In genomic region chr7:100548459-100548858, GRCh38 we compare ENCODE assay signal across 10 cellular contexts. TPM values are rescaled to one million over a fixed set of nuclear protein-coding genes. Genes with fewer than 3 reads are reported as not detected.
DNase-seq lines count a peak whose midpoint lies in the region; ATAC-seq and TF ChIP-seq lines count a peak whose summit lies in the region.
"Not testable (repeated sequence)": the region's sequence is repeated elsewhere in the genome, so short reads cannot be mapped to it uniquely, and the experiment has no call there.
"Had no signal": no experiment of that assay in that cellular context is flagged by ENCODE, and none has a peak within 500 bp of the region (broad histone marks: within the 10 kb centered on the region; RNA-seq: fewer than 3 reads in every experiment).

No MANE protein-coding gene starts in this region.

- not testable (repeated sequence) for H3K36me3 ChIP-seq in Caco-2 (ENCODE audit: control insufficient read depth, insufficient read depth, low read length)
- H3K36me3 ChIP-seq in spleen, result peaks cover 0 to 41% (median 13%) of the 10 kb centered on the region in 6 donors
- peaks cover 24% of the 10 kb centered on the region for H3K36me3 ChIP-seq in upper lobe of right lung

- not testable (repeated sequence) for H3K27me3 ChIP-seq in Caco-2 (replicated peaks; ENCODE audit: control insufficient read depth, insufficient read depth, low read length); right cardiac atrium (ENCODE audit: control insufficient read depth, insufficient read depth); spleen (replicated peaks in 1 of 7); upper lobe of right lung

- not testable (repeated sequence) for ATAC-seq in T-cell (replicated peaks in 1 of 4); activated T-helper 17 cell treated with anti-CD3 and anti-CD28 coated beads, Interleukin-2, amount 50 U/mL, for 72 hours (replicated peaks); central memory CD8-positive, alpha-beta T cell (replicated peaks; ENCODE audit: extremely low read depth, poor library complexity, severe bottlenecking); right cardiac atrium; naive thymus-derived CD8-positive, alpha-beta T cell; upper lobe of right lung

- not testable (repeated sequence) for H3K27me3 Mint-ChIP-seq in Caco-2 (ENCODE audit: insufficient read depth, unreplicated experiment); T-cell; activated T-helper 17 cell treated with anti-CD3 and anti-CD28 coated beads, Interleukin-2, amount 50 U/mL, for 72 hours; central memory CD8-positive, alpha-beta T cell; naive thymus-derived CD8-positive, alpha-beta T cell

- not testable (repeated sequence) for H3K9me3 Mint-ChIP-seq in Caco-2 (ENCODE audit: unreplicated experiment); T-cell; activated T-helper 17 cell treated with anti-CD3 and anti-CD28 coated beads, Interleukin-2, amount 50 U/mL, for 72 hours; central memory CD8-positive, alpha-beta T cell; naive thymus-derived CD8-positive, alpha-beta T cell

- intact Hi-C loops in Caco-2 (cut with micrococcal nuclease; ENCODE audit: unreplicated experiment) (loop anchor here (5.0 kb wide), 1 partner anchor 46 kb away; no protein-coding TSS in a partner anchor), right cardiac atrium (cut with DNase I) (loop anchor here in 1 of 4 donors (5.0 kb wide), 1 partner anchor 71 kb away; the partner anchor contains the start of gene TSC22D4)
- intact Hi-C loops in spleen (cut with DNase I; ENCODE audit: low total_unique reads); upper lobe of right lung (cut with DNase I): not testable (repeated sequence)

- not testable (repeated sequence) for BruUV-seq in Caco-2 (replicated peaks; lab: Mats Ljungman, UMichigan)

- H3K36me3 Mint-ChIP-seq in Caco-2 (ENCODE audit: insufficient read depth, unreplicated experiment) (peaks cover 54% of the 10 kb centered on the region), T-cell (peaks cover 18% of the 10 kb centered on the region)
- H3K36me3 Mint-ChIP-seq in activated T-helper 17 cell treated with anti-CD3 and anti-CD28 coated beads, Interleukin-2, amount 50 U/mL, for 72 hours (ENCODE audit: low read depth), result peaks cover 94% of the 10 kb centered on the region
- H3K36me3 Mint-ChIP-seq in central memory CD8-positive, alpha-beta T cell (ENCODE audit: insufficient read depth), result peaks cover 31% of the 10 kb centered on the region
- H3K36me3 Mint-ChIP-seq in naive thymus-derived CD8-positive, alpha-beta T cell, result peaks cover 3 to 27% (median 12%) of the 10 kb centered on the region in 3 donors

- not testable (repeated sequence) for TF ChIP-seq POLR2A in spleen (IDR thresholded peaks at IDR 0.05)

- not testable (repeated sequence) for H3K4me3 ChIP-seq in Caco-2 (ENCODE audit: low read depth, low read length); right cardiac atrium (ENCODE audit: low read length); spleen; upper lobe of right lung

- H3K4me1 ChIP-seq in Caco-2 (peaks cover 41% of the 10 kb centered on the region), right cardiac atrium (ENCODE audit: control insufficient read depth, insufficient read depth, low read length) (peaks cover 28% of the 10 kb centered on the region), spleen (peaks cover 62 to 80% (median 72%) of the 10 kb centered on the region in 6 donors), upper lobe of right lung (peaks cover 54% of the 10 kb centered on the region)

- H3K9me3 ChIP-seq in Caco-2; right cardiac atrium (ENCODE audit: control insufficient read depth, low read length); spleen; upper lobe of right lung: not testable (repeated sequence)

- H3K4me1 Mint-ChIP-seq in Caco-2 (ENCODE audit: low read depth, unreplicated experiment) (peaks cover 44% of the 10 kb centered on the region), T-cell (peaks cover 69 to 76% (median 71%) of the 10 kb centered on the region in 3 donors)
- peaks cover 66% of the 10 kb centered on the region for H3K4me1 Mint-ChIP-seq in activated T-helper 17 cell treated with anti-CD3 and anti-CD28 coated beads, Interleukin-2, amount 50 U/mL, for 72 hours
- H3K4me1 Mint-ChIP-seq in central memory CD8-positive, alpha-beta T cell, result peaks cover 73% of the 10 kb centered on the region
- H3K4me1 Mint-ChIP-seq in naive thymus-derived CD8-positive, alpha-beta T cell, result peaks cover 47 to 75% (median 74%) of the 10 kb centered on the region in 4 donors

- TF ChIP-seq CTCF in Caco-2 (IDR thresholded peaks at IDR 0.05; ENCODE audit: insufficient read depth in 1 of 2, low read depth in 1 of 2, low read length in 1 of 2, severe bottlenecking in 1 of 2, unreplicated experiment in 1 of 2); spleen (IDR thresholded peaks at IDR 0.05 in 8 of 11, conservative IDR thresholded peaks at IDR 0.05 in 3 of 11); upper lobe of right lung (IDR thresholded peaks at IDR 0.05): not testable (repeated sequence)

- H3K27ac Mint-ChIP-seq in Caco-2 (ENCODE audit: unreplicated experiment) (peak overlapping the region; percentile 39), T-cell (peak overlapping the region; percentile 98)
- peak overlapping the region; percentile 96 for H3K27ac Mint-ChIP-seq in activated T-helper 17 cell treated with anti-CD3 and anti-CD28 coated beads, Interleukin-2, amount 50 U/mL, for 72 hours
- peak overlapping the region; percentile 93 for H3K27ac Mint-ChIP-seq in central memory CD8-positive, alpha-beta T cell (ENCODE audit: low read depth)
- peak overlapping the region in 9 of 10 donors; percentile 80 to 94 (median 91) for H3K27ac Mint-ChIP-seq in naive thymus-derived CD8-positive, alpha-beta T cell

- H3K4me3 Mint-ChIP-seq in Caco-2 (ENCODE audit: unreplicated experiment), result not testable (repeated sequence)
- peak overlapping the region in 1 of 3 donors; percentile 99 for H3K4me3 Mint-ChIP-seq in T-cell
- peak overlapping the region; percentile 74 for H3K4me3 Mint-ChIP-seq in activated T-helper 17 cell treated with anti-CD3 and anti-CD28 coated beads, Interleukin-2, amount 50 U/mL, for 72 hours
- H3K4me3 Mint-ChIP-seq in central memory CD8-positive, alpha-beta T cell, result peak overlapping the region; percentile 43
- peak overlapping the region in 8 of 10 donors; percentile 2 to 84 (median 64) for H3K4me3 Mint-ChIP-seq in naive thymus-derived CD8-positive, alpha-beta T cell

- not testable (repeated sequence) for DNase-seq in Caco-2; T-cell; central memory CD8-positive, alpha-beta T cell (ENCODE audit: low spot score in 2 of 2); right cardiac atrium; naive thymus-derived CD8-positive, alpha-beta T cell; spleen; upper lobe of right lung

- 63% methylated on average over 4 of the region's 4 CpGs for WGBS in right cardiac atrium
- WGBS in spleen, 5 donors, result 64 to 89% (median 72%) methylated on average over 4 of the region's 4 CpGs

- CTCF ChIA-PET in Caco-2 (lab: Charles Lee), result interaction anchor here (1.4 kb wide), 1 partner anchor 11 kb away, joined by 4 read pairs; no protein-coding TSS in a partner anchor
- CTCF ChIA-PET in T-cell (lab: Charles Lee), result interaction anchor here (1.0 to 3.0 kb wide), 5 partner anchors 10 to 79 kb away, joined by 5 to 14 read pairs (median 6); partner anchors contain the start of gene AGFG2 (in 1 of the 2)

- POLR2A ChIA-PET in Caco-2 (lab: Charles Lee), result not testable (repeated sequence)
- POLR2A ChIA-PET in T-cell (lab: Charles Lee), result interaction anchor here in 1 of 2 donors (0.6 kb wide), 3 partner anchors 99 to 1025 kb away, joined by 3 to 11 read pairs (median 7); no protein-coding TSS in a partner anchor
- POLR2A ChIA-PET in naive thymus-derived CD8-positive, alpha-beta T cell (lab: Charles Lee), result interaction anchor here (0.8 to 3.1 kb wide), 9 partner anchors 9 to 78 kb away, joined by 3 to 16 read pairs (median 5); partner anchors contain the start of genes AGFG2, FBXO24, LRCH4 and TSC22D4

- H3K27ac ChIP-seq in right cardiac atrium (ENCODE audit: low read length) (peak overlapping the region; percentile 84), spleen (peak overlapping the region; percentile 74 to 93 (median 86)), upper lobe of right lung (peak overlapping the region; percentile 77)

RNA-seq across cellular contexts. Expression of gene AGFG2, which starts 9.5 kb away (rescaled TPM):
- total RNA-seq in Caco-2 (2022) (58.5 and 60.7 TPM in 2 replicates), T-cell (10 to 100 TPM; 26.2 to 54.6 (median 40.2) TPM), right cardiac atrium (10 to 100 TPM; 18.4 to 26.3 (median 23.1) TPM), spleen (100 to 1,000 TPM in 1 of 7 donors, 10 to 100 TPM in 6; 28.2 to 110 (median 52.3) TPM), upper lobe of right lung (36.0 TPM)
- total RNA-seq in activated T-helper 17 cell treated with anti-CD3 and anti-CD28 coated beads, Interleukin-2, amount 50 U/mL, for 72 hours, result 10 to 100 TPM; 48.3 to 50.7 TPM
- polyA plus RNA-seq in right cardiac atrium (17.3 TPM), spleen (10 to 100 TPM; 14.2 to 57.1 (median 17.4) TPM)
- 10 to 100 TPM; 19.0 to 22.0 TPM for total RNA-seq in naive thymus-derived CD8-positive, alpha-beta T cell
- 10 to 100 TPM in 2 of 3 donors, 1 to 10 TPM in 1; 5.8 to 13.6 (median 11.5) TPM for polyA plus RNA-seq in naive thymus-derived CD8-positive, alpha-beta T cell

RNA-seq across cellular contexts. Expression of gene SAP25, which starts 25.2 kb away (rescaled TPM):
- total RNA-seq in Caco-2 (2022) (1.9 and 2.0 TPM in 2 replicates), T-cell (100 to 1,000 TPM in 3 of 5 donors, 10 to 100 TPM in 2; 61.2 to 129 (median 107) TPM), right cardiac atrium (1 to 10 TPM in 2 of 4 donors, under 1 TPM in 1, not detected in 1; 0.81 to 1.4 (median 1.3) TPM), spleen (10 to 100 TPM; 11.0 to 28.4 (median 21.1) TPM), upper lobe of right lung (6.4 TPM)
- 10 to 100 TPM in 1 of 2 donors, 1 to 10 TPM in 1; 7.6 to 12.9 TPM for total RNA-seq in activated T-helper 17 cell treated with anti-CD3 and anti-CD28 coated beads, Interleukin-2, amount 50 U/mL, for 72 hours
- polyA plus RNA-seq in right cardiac atrium (0.79 TPM), spleen (10 to 100 TPM; 25.3 to 75.6 (median 50.6) TPM)
- 100 to 1,000 TPM; 102 to 118 TPM for total RNA-seq in naive thymus-derived CD8-positive, alpha-beta T cell
- polyA plus RNA-seq in naive thymus-derived CD8-positive, alpha-beta T cell, result under 1 TPM in 1 of 3 donors, not detected in 2; 0.42 TPM
- total RNA-seq: cerebellum had no signal

RNA-seq across cellular contexts. Expression of gene LRCH4, which starts 37.5 kb away (rescaled TPM):
- 69.5 and 71.4 TPM in 2 replicates for total RNA-seq in Caco-2 (2022)
- total RNA-seq in T-cell, result 100 to 1,000 TPM; 328 to 377 (median 362) TPM
- 10 to 100 TPM; 81.1 to 96.4 TPM for total RNA-seq in activated T-helper 17 cell treated with anti-CD3 and anti-CD28 coated beads, Interleukin-2, amount 50 U/mL, for 72 hours
- total RNA-seq in right cardiac atrium, result 10 to 100 TPM; 29.0 to 36.0 (median 32.4) TPM
- 33.4 TPM for polyA plus RNA-seq in right cardiac atrium
- total RNA-seq in naive thymus-derived CD8-positive, alpha-beta T cell, result 100 to 1,000 TPM; 447 to 454 TPM
- 100 to 1,000 TPM; 131 to 180 (median 153) TPM for polyA plus RNA-seq in naive thymus-derived CD8-positive, alpha-beta T cell
- 100 to 1,000 TPM; 145 to 333 (median 186) TPM for total RNA-seq in spleen
- 100 to 1,000 TPM; 151 to 310 (median 269) TPM for polyA plus RNA-seq in spleen
- 88.0 TPM for total RNA-seq in upper lobe of right lung

RNA-seq across cellular contexts. Expression of gene FBXO24, which starts 37.7 kb away (rescaled TPM):
- total RNA-seq in Caco-2 (2022) (1.4 and 1.5 TPM in 2 replicates), T-cell (1 to 10 TPM in 3 of 5 donors, under 1 TPM in 2; 0.70 to 1.7 (median 1.3) TPM), right cardiac atrium (1 to 10 TPM in 1 of 4 donors, under 1 TPM in 2, not detected in 1; 0.74 to 1.0 (median 0.76) TPM), spleen (1 to 10 TPM in 4 of 7 donors, under 1 TPM in 2, not detected in 1; 0.54 to 1.5 (median 1.2) TPM), upper lobe of right lung (1.4 TPM)
- total RNA-seq in activated T-helper 17 cell treated with anti-CD3 and anti-CD28 coated beads, Interleukin-2, amount 50 U/mL, for 72 hours, result 1 to 10 TPM; 1.5 to 5.6 TPM
- polyA plus RNA-seq in right cardiac atrium (0.27 TPM), spleen (1 to 10 TPM in 2 of 3 donors, under 1 TPM in 1; 0.67 to 1.6 (median 1.2) TPM)
- 1 to 10 TPM; 2.5 to 3.6 TPM for total RNA-seq in naive thymus-derived CD8-positive, alpha-beta T cell
- polyA plus RNA-seq in naive thymus-derived CD8-positive, alpha-beta T cell, result under 1 TPM; 0.60 to 0.95 (median 0.61) TPM
- total RNA-seq: mesenteric fat pad had no signal

RNA-seq across cellular contexts. Expression of gene PCOLCE, which starts 53.7 kb away (rescaled TPM):
- total RNA-seq in Caco-2 (2022), result 10.4 and 12.9 TPM in 2 replicates
- 10 to 100 TPM in 3 of 5 donors, 1 to 10 TPM in 2; 5.4 to 14.0 (median 10.5) TPM for total RNA-seq in T-cell
- 10 to 100 TPM; 10.7 to 22.2 TPM for total RNA-seq in activated T-helper 17 cell treated with anti-CD3 and anti-CD28 coated beads, Interleukin-2, amount 50 U/mL, for 72 hours
- total RNA-seq in right cardiac atrium, result 10 to 100 TPM; 44.0 to 81.7 (median 57.4) TPM
- 41.2 TPM for polyA plus RNA-seq in right cardiac atrium
- 10 to 100 TPM in 1 of 2 experiments, 1 to 10 TPM in 1; 8.3 to 12.5 TPM for total RNA-seq in naive thymus-derived CD8-positive, alpha-beta T cell
- 1 to 10 TPM in 1 of 3 donors, under 1 TPM in 2; 0.25 to 1.3 (median 0.64) TPM for polyA plus RNA-seq in naive thymus-derived CD8-positive, alpha-beta T cell
- 10 to 100 TPM in 6 of 7 donors, 1 to 10 TPM in 1; 7.1 to 31.4 (median 21.9) TPM for total RNA-seq in spleen
- polyA plus RNA-seq in spleen, result 10 to 100 TPM; 29.0 to 38.7 (median 30.2) TPM
- total RNA-seq in upper lobe of right lung, result 57.2 TPM

Comparison
In these comparisons a context has a peak if more than half of its experiments do, and no peak if none do; other contexts are left out.
1. H3K27ac Mint-ChIP-seq: peak in every context shown above with its lines; median percentile 98 in T-cell; 96 in activated T-helper 17 cell treated with anti-CD3 and anti-CD28 coated beads, Interleukin-2, amount 50 U/mL, for 72 hours; 93 in central memory CD8-positive, alpha-beta T cell; 91 in naive thymus-derived CD8-positive, alpha-beta T cell; 39 in Caco-2.